Comparison of ENCODE assay signal across 23 cellular contexts in the genomic region with DNA sequence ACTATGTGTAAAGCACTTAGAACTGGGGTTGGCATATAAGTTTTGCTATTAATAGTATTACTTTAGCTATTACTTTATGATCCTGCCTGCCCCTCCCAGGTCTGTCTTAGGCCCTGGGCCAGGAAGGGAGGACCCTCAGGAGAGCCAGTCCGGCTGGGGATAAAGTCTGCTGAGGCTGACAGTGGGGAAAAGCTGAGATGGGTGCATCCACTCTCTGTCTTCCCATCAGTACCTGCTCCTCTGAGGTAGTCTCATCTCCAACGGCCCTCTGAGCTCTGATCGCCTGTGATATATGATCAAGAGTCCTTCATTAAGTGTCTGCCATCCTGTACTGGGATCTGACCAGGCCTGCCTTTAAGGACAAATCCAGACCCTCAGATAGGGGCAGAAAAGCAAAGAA.
"Had no signal": no experiment of that assay in that cellular context is flagged by ENCODE, and none has a peak within 500 bp of the region (broad histone marks: within the 10 kb centered on the region; RNA-seq: fewer than 3 reads in every experiment).

No MANE protein-coding gene starts in this region.

- DNase-seq: activated CD4-positive, alpha-beta T cell treated with anti-CD3 and anti-CD28 coated beads for 4 hours; activated CD8-positive, alpha-beta memory T cell treated with anti-CD3 and anti-CD28 coated beads, Interleukin-2, amount 50 U/mL, for 4 hours; activated CD8-positive, alpha-beta T cell treated with anti-CD3 and anti-CD28 coated beads for 36 hours; activated gamma-delta T cell treated with Interleukin-2 at 50 U/mL for 16 hours; activated naive CD4-positive, alpha-beta T cell treated with anti-CD3 and anti-CD28 coated beads, Interleukin-2, amount 10 ng/mL, durations not matched to agents 7 days and 5 days; activated naive CD8-positive, alpha-beta T cell treated with anti-CD3 and anti-CD28 coated beads for 36 hours; activated T-cell treated with anti-CD3 and anti-CD28 coated beads, Interleukin-2, amount 50 U/mL, for 72 hours; brain microvascular endothelial cell; MG63; NCI-H1105; NCI-H1436; NCI-H1694 treated with DMSO at 0.1 percent for 48 hours; NCI-H2029 treated with DMSO at 0.1 percent for 48 hours; NCI-H345; NCI-H510A; NCI-H526 treated with DMSO at 0.1 percent for 48 hours; NCI-H82; SW 1271 had no signal

- H3K36me3 Mint-ChIP-seq: activated naive CD4-positive, alpha-beta T cell treated with anti-CD3 and anti-CD28 coated beads, Interleukin-2, amount 10 ng/mL, durations not matched to agents 7 days and 5 days; activated naive CD8-positive, alpha-beta T cell treated with anti-CD3 and anti-CD28 coated beads for 36 hours had no signal

- ATAC-seq: activated CD4-positive, CD25-positive, alpha-beta regulatory T cell treated with anti-CD3 and anti-CD28 coated beads, Interleukin-2, amount 50 U/mL, for 24 hours; activated CD8-positive, alpha-beta T cell treated with anti-CD3 and anti-CD28 coated beads for 36 hours; activated T-cell treated with anti-CD3 and anti-CD28 coated beads, Interleukin-2, amount 50 U/mL, for 72 hours had no signal

- H3K27ac Mint-ChIP-seq: activated CD8-positive, alpha-beta T cell treated with anti-CD3 and anti-CD28 coated beads for 36 hours; activated naive CD4-positive, alpha-beta T cell treated with anti-CD3 and anti-CD28 coated beads, Interleukin-2, amount 10 ng/mL, durations not matched to agents 7 days and 5 days; activated naive CD8-positive, alpha-beta T cell treated with anti-CD3 and anti-CD28 coated beads for 36 hours; activated T-cell treated with anti-CD3 and anti-CD28 coated beads, Interleukin-2, amount 50 U/mL, for 72 hours; activated T-helper 2 cell treated with anti-CD3 and anti-CD28 coated beads, Interferon-gamma antibody, Interleukin-2, Interleukin-4, amounts not matched to agents 10 μg/mL and 5 μg/mL and 100 μg/mL, durations not matched to agents 14 hours and 24 hours and 36 hours; T-helper 2 cell treated with Interferon-gamma antibody and Interleukin-4, amounts not matched to agents 5 μg/mL and 100 μg/mL, for 36 hours had no signal

- H3K36me3 ChIP-seq: brain microvascular endothelial cell, cardiac muscle cell, MG63 had no signal

- H3K4me3 Mint-ChIP-seq: activated CD8-positive, alpha-beta T cell treated with anti-CD3 and anti-CD28 coated beads for 36 hours; activated naive CD4-positive, alpha-beta T cell treated with anti-CD3 and anti-CD28 coated beads, Interleukin-2, amount 10 ng/mL, durations not matched to agents 7 days and 5 days; activated naive CD8-positive, alpha-beta T cell treated with anti-CD3 and anti-CD28 coated beads for 36 hours; activated T-cell treated with anti-CD3 and anti-CD28 coated beads, Interleukin-2, amount 50 U/mL, for 72 hours; T-helper 2 cell treated with Interferon-gamma antibody and Interleukin-4, amounts not matched to agents 5 μg/mL and 100 μg/mL, for 36 hours had no signal

- H3K4me3 ChIP-seq: cardiac muscle cell, MG63, SK-N-MC had no signal

- H3K4me1 Mint-ChIP-seq: activated naive CD4-positive, alpha-beta T cell treated with anti-CD3 and anti-CD28 coated beads, Interleukin-2, amount 10 ng/mL, durations not matched to agents 7 days and 5 days; activated naive CD8-positive, alpha-beta T cell treated with anti-CD3 and anti-CD28 coated beads for 36 hours had no signal

- H3K9me3 Mint-ChIP-seq: activated CD8-positive, alpha-beta T cell treated with anti-CD3 and anti-CD28 coated beads for 36 hours; activated naive CD4-positive, alpha-beta T cell treated with anti-CD3 and anti-CD28 coated beads, Interleukin-2, amount 10 ng/mL, durations not matched to agents 7 days and 5 days; activated naive CD8-positive, alpha-beta T cell treated with anti-CD3 and anti-CD28 coated beads for 36 hours; activated T-cell treated with anti-CD3 and anti-CD28 coated beads, Interleukin-2, amount 50 U/mL, for 72 hours; activated T-helper 2 cell treated with anti-CD3 and anti-CD28 coated beads, Interferon-gamma antibody, Interleukin-2, Interleukin-4, amounts not matched to agents 10 μg/mL and 5 μg/mL and 100 μg/mL, durations not matched to agents 14 hours and 24 hours and 36 hours; T-helper 2 cell treated with Interferon-gamma antibody and Interleukin-4, amounts not matched to agents 5 μg/mL and 100 μg/mL, for 36 hours had no signal

- H3K27me3 Mint-ChIP-seq: activated CD8-positive, alpha-beta T cell treated with anti-CD3 and anti-CD28 coated beads for 36 hours; activated naive CD4-positive, alpha-beta T cell treated with anti-CD3 and anti-CD28 coated beads, Interleukin-2, amount 10 ng/mL, durations not matched to agents 7 days and 5 days; activated naive CD8-positive, alpha-beta T cell treated with anti-CD3 and anti-CD28 coated beads for 36 hours had no signal

- H3K27me3 ChIP-seq: brain microvascular endothelial cell, cardiac muscle cell, MG63 had no signal

- H3K9me3 ChIP-seq: MG63 had no signal

- H3K27ac ChIP-seq: brain microvascular endothelial cell, cardiac muscle cell, SK-N-MC had no signal
